Comparison of ENCODE assay signal across 19 cellular contexts in the genomic region with DNA sequence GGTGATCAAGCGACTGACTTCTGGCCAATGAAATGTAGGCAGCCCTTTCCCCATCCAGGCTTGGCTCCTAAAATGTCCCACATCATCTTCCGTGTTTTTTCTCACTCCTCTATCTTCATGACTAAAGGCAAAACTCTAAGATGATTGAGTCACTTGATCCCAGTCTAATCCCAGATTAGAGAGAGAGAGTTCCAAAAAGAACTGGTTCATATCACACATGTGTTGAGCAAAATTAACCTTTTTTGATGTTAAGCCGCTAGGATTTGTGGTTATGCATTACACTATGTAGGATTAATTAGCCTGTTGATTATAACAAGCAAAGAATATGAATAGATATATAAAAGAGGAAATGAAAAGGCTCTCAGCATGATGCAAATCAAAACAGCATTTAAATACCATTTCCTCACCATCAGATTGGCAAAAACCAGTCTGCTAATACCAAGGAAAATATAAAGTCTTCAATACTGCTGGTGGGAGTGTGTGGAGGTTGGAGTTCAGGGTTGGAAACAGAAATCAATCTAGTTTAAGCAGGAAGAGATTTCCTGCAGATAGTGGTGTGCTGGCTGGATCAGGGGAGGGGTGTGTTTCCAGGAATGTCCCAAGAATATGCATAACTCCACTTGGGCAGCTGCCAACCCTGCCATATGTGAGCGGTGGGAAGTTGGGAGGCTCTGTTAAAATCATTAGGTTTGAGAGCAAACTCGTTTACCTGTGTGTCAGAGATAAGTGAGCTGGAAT.
DNase-seq lines count a peak whose midpoint lies in the region; ATAC-seq, FAIRE-seq and TF ChIP-seq lines count a peak whose summit lies in the region.
"Had no signal": no experiment of that assay in that cellular context is flagged by ENCODE, and none has a peak within 500 bp of the region (broad histone marks: within the 10 kb centered on the region; RNA-seq: fewer than 3 reads in every experiment).

No MANE protein-coding gene starts in this region.

- peaks cover 10 to 16% of the 10 kb centered on the region in 2 donors for H3K4me1 Mint-ChIP-seq in stimulated activated naive B cell treated with anti-CD40 and anti-IgM and Interleukin-4, amounts not matched to agents 10 μg/mL and 1 μg/mL and 100 μg/mL, for 72 hours

- no peak overlapping the region for H3K27ac ChIP-seq in cardiac muscle cell
- H3K27ac ChIP-seq in RWPE2 (ENCODE audit: poor library complexity, severe bottlenecking): peak overlapping the region; percentile 10
- H3K27ac ChIP-seq: colonic mucosa, heart left ventricle, neural progenitor cell had no signal

- H3K4me3 ChIP-seq in cardiac muscle cell (no peak overlapping the region), RWPE2 (ENCODE audit: severe bottlenecking) (no peak overlapping the region)
- H3K4me3 ChIP-seq: colonic mucosa, heart left ventricle, neural progenitor cell had no signal

- peaks cover 42 to 60% of the 10 kb centered on the region in 2 donors for H3K27me3 Mint-ChIP-seq in stimulated activated naive B cell treated with anti-CD40 and anti-IgM and Interleukin-4, amounts not matched to agents 10 μg/mL and 1 μg/mL and 100 μg/mL, for 72 hours

- peaks cover 33% of the 10 kb centered on the region for H3K4me1 ChIP-seq in cardiac muscle cell (ENCODE audit: low read depth)
- peaks cover 9% of the 10 kb centered on the region for H3K4me1 ChIP-seq in RWPE2 (ENCODE audit: insufficient read depth, poor library complexity, severe bottlenecking)
- H3K4me1 ChIP-seq: colonic mucosa, neural progenitor cell had no signal

- TF ChIP-seq CTCF in cardiac muscle cell (IDR thresholded peaks at IDR 0.05; ENCODE audit: low read depth, low read length) (no peak), RWPE2 (IDR thresholded peaks at IDR 0.05; ENCODE audit: poor library complexity, severe bottlenecking) (no peak)

- H3K36me3 Mint-ChIP-seq in stimulated activated naive B cell treated with anti-CD40 and anti-IgM and Interleukin-4, amounts not matched to agents 10 μg/mL and 1 μg/mL and 100 μg/mL, for 72 hours: no peaks in the 10 kb centered on the region
- H3K36me3 Mint-ChIP-seq: neural progenitor cell had no signal

- DNase-seq in cardiac muscle cell (ENCODE audit: low read depth in 1 of 2, low spot score in 1 of 2) (peak; percentile 23 to 51), left ventricle myocardium superior (no peak), RWPE2 (ENCODE audit: low spot score) (no peak), SHP77 treated with DMSO at 0.1 percent for 48 hours (lab: John Stamatoyannopoulos, UW) (no peak), urothelium cell line (ENCODE audit: low spot score) (no peak)
- DNase-seq in stimulated activated naive B cell treated with anti-CD40 and anti-IgM and Interleukin-4, amounts not matched to agents 10 μg/mL and 1 μg/mL and 100 μg/mL, for 72 hours: no peak
- DNase-seq: activated CD4-positive, CD25-positive, alpha-beta regulatory T cell; colonic mucosa; heart left ventricle; kidney glomerular epithelial cell; NCI-H187 treated with DMSO at 0.1 percent for 48 hours; NCI-H526; RPMI8226; stimulated activated CD4-positive, alpha-beta T cell treated with anti-CD3 and anti-CD28 coated beads, Interleukin-2, amount 100 ng/mL, for 48 hours had no signal

- no peaks in the 10 kb centered on the region for H3K9me3 ChIP-seq in cardiac muscle cell (ENCODE audit: low read depth)
- H3K9me3 ChIP-seq in RWPE2 (ENCODE audit: severe bottlenecking): no peaks in the 10 kb centered on the region
- H3K9me3 ChIP-seq: colonic mucosa had no signal

- no peak for ATAC-seq in left ventricle myocardium superior
- ATAC-seq in RWPE2 (ENCODE audit: low read depth): peak; percentile 35; the same call in 2 of the 3 replicates
- ATAC-seq in esophagus mucosa: peak; percentile 66
- peak; percentile 65 for ATAC-seq in stimulated activated naive B cell treated with anti-CD40 and anti-IgM and Interleukin-4, amounts not matched to agents 10 μg/mL and 1 μg/mL and 100 μg/mL, for 72 hours (replicated peaks)
- no peak for ATAC-seq in GM21825 (IDR thresholded peaks at IDR 0.05; ENCODE audit: unreplicated experiment)
- ATAC-seq: HCT116, heart left ventricle, sciatic nerve had no signal

- no peaks in the 10 kb centered on the region for H3K27me3 ChIP-seq in cardiac muscle cell
- H3K27me3 ChIP-seq in RWPE2 (ENCODE audit: insufficient read depth, poor library complexity, severe bottlenecking): no peaks in the 10 kb centered on the region
- H3K27me3 ChIP-seq: colonic mucosa, neural progenitor cell had no signal

- intact Hi-C loops in left ventricle myocardium superior (cut with micrococcal nuclease): no loop called here

- no peak overlapping the region for H3K4me3 Mint-ChIP-seq in stimulated activated naive B cell treated with anti-CD40 and anti-IgM and Interleukin-4, amounts not matched to agents 10 μg/mL and 1 μg/mL and 100 μg/mL, for 72 hours
- H3K4me3 Mint-ChIP-seq: neural progenitor cell had no signal

- H3K27ac Mint-ChIP-seq in stimulated activated naive B cell treated with anti-CD40 and anti-IgM and Interleukin-4, amounts not matched to agents 10 μg/mL and 1 μg/mL and 100 μg/mL, for 72 hours: no peak overlapping the region
- H3K27ac Mint-ChIP-seq: neural progenitor cell had no signal

- peaks cover 0 to 9% of the 10 kb centered on the region in 2 donors for H3K9me3 Mint-ChIP-seq in stimulated activated naive B cell treated with anti-CD40 and anti-IgM and Interleukin-4, amounts not matched to agents 10 μg/mL and 1 μg/mL and 100 μg/mL, for 72 hours

- FAIRE-seq in urothelium cell line (lab: Jason Lieb, UNC): no peak

- no peaks in the 10 kb centered on the region for H3K36me3 ChIP-seq in cardiac muscle cell
- H3K36me3 ChIP-seq in RWPE2 (ENCODE audit: low read depth): no peaks in the 10 kb centered on the region
- H3K36me3 ChIP-seq: colonic mucosa, heart left ventricle, neural progenitor cell had no signal

Comparison
In these comparisons a context has a peak if more than half of its experiments do, and no peak if none do; other contexts are left out.
1. DNase-seq: peak in cardiac muscle cell (2 of 2); none in left ventricle myocardium superior (single experiment), RWPE2 (single experiment), stimulated activated naive B cell treated with anti-CD40 and anti-IgM and Interleukin-4, amounts not matched to agents 10 μg/mL and 1 μg/mL and 100 μg/mL, for 72 hours (single experiment), SHP77 treated with DMSO at 0.1 percent for 48 hours (single experiment) and urothelium cell line (single experiment).
2. ATAC-seq: peak in RWPE2 (single experiment), esophagus mucosa (single experiment) and stimulated activated naive B cell treated with anti-CD40 and anti-IgM and Interleukin-4, amounts not matched to agents 10 μg/mL and 1 μg/mL and 100 μg/mL, for 72 hours (2 of 2); none in left ventricle myocardium superior (single experiment) and GM21825 (single experiment).